In genomic region chr3:129435367-129435766, GRCh38 we compare ENCODE assay signal across 15 cellular contexts. TPM values are rescaled to one million over a fixed set of nuclear protein-coding genes. Genes with fewer than 3 reads are reported as not detected.
DNase-seq lines count a peak whose midpoint lies in the region; ATAC-seq, FAIRE-seq and TF ChIP-seq lines count a peak whose summit lies in the region.
"Had no signal": no experiment of that assay in that cellular context is flagged by ENCODE, and none has a peak within 500 bp of the region (broad histone marks: within the 10 kb centered on the region; RNA-seq: fewer than 3 reads in every experiment).

No MANE protein-coding gene starts in this region.

- POLR2A ChIA-PET in A549 (lab: Yijun Ruan, JAX), result no interaction called here

- ATAC-seq in A549, result no peak
- no peak for ATAC-seq in lower lobe of right lung

- H4K20me1 ChIP-seq in DOHH2 (ENCODE audit: control insufficient read depth, insufficient read depth, low read depth, low read length), result no peaks in the 10 kb centered on the region

- H3K79me2 ChIP-seq in DOHH2 (ENCODE audit: control insufficient read depth, low read length), result peaks cover 72% of the 10 kb centered on the region

- no peak for TF ChIP-seq POLR2A in A549 (IDR thresholded peaks at IDR 0.05; ENCODE audit: low read length)

- peak overlapping the region; percentile 23; the same call in 1 of the 3 replicates for H3K4me2 ChIP-seq in A549
- H3K4me2 ChIP-seq in DOHH2 (ENCODE audit: low read length), result peak overlapping the region; percentile 90

- H3K36me3 ChIP-seq in DOHH2 (ENCODE audit: control insufficient read depth, low read length) (peaks cover 84% of the 10 kb centered on the region), SK-N-MC (ENCODE audit: insufficient read depth, low read length) (peaks cover 76% of the 10 kb centered on the region), lower lobe of right lung (peaks cover 77% of the 10 kb centered on the region)

- H3K9me3 ChIP-seq in A549 (no peaks in the 10 kb centered on the region), DOHH2 (ENCODE audit: control insufficient read depth, insufficient read depth, low read length) (no peaks in the 10 kb centered on the region), SK-N-MC (ENCODE audit: low read depth, low read length) (no peaks in the 10 kb centered on the region), lower lobe of right lung (no peaks in the 10 kb centered on the region)
- H3K9me3 ChIP-seq: BE2C, HAP-1, SJCRH30 had no signal

- no peak for TF ChIP-seq EP300 in A549 (IDR thresholded peaks at IDR 0.05)

- H3K4me1 ChIP-seq in A549, result peaks cover 24% of the 10 kb centered on the region; the same call in 2 of the 3 replicates
- peaks cover 55% of the 10 kb centered on the region for H3K4me1 ChIP-seq in DOHH2 (ENCODE audit: control insufficient read depth, low read length)
- H3K4me1 ChIP-seq in lower lobe of right lung, result peaks cover 27% of the 10 kb centered on the region
- H3K4me1 ChIP-seq: BE2C, SJCRH30 had no signal

- H3K27ac ChIP-seq in A549 (no peak overlapping the region), DOHH2 (ENCODE audit: low read depth, low read length) (peak overlapping the region; percentile 89), SK-N-MC (peak overlapping the region; percentile 4; the same call in 1 of the 2 replicates), lower lobe of right lung (no peak overlapping the region)
- H3K27ac ChIP-seq: SJCRH30 had no signal

- no peak overlapping the region for H3K4me3 ChIP-seq in A549
- H3K4me3 ChIP-seq in DOHH2 (ENCODE audit: low read length), result peak overlapping the region; percentile 91
- H3K4me3 ChIP-seq in SK-N-MC, result peak overlapping the region; percentile 30; the same call in 1 of the 2 replicates
- H3K4me3 ChIP-seq in lower lobe of right lung, result peak overlapping the region; percentile 12
- H3K4me3 ChIP-seq: HAP-1, SJCRH30 had no signal

- intact Hi-C loops in lower lobe of right lung (cut with DNase I), result no loop called here

- DNase-seq in A549 (ENCODE audit: low read depth in 1 of 2, low spot score in 1 of 2) (no peak), SK-N-MC (ENCODE audit: low read depth, low spot score) (no peak), lower lobe of right lung (no peak), OCI-M2 (lab: John Stamatoyannopoulos, UW; ENCODE audit: unreplicated experiment) (no peak), GDM1 (lab: John Stamatoyannopoulos, UW) (no peak), GM20000 (ENCODE audit: low spot score) (no peak)
- no peak for DNase-seq in stimulated activated CD4-positive, alpha-beta T cell treated with anti-CD3 and anti-CD28 coated beads, Interleukin-2, amount 100 ng/mL, for 24 hours
- DNase-seq: BE2C; mesendoderm; NCI-H2029; SJCRH30; stimulated activated CD8-positive, alpha-beta memory T cell treated with anti-CD3 and anti-CD28 coated beads, Interleukin-4, amount 100 ng/mL, for 48 hours had no signal

- no peak for FAIRE-seq in A549 (lab: Jason Lieb, UNC)

- TF ChIP-seq CTCF in A549 (IDR thresholded peaks at IDR 0.05) (no peak), DOHH2 (IDR thresholded peaks at IDR 0.05; ENCODE audit: low read depth, low read length, poor library complexity, severe bottlenecking) (no peak), lower lobe of right lung (IDR thresholded peaks at IDR 0.05) (no peak), GM20000 (IDR thresholded peaks at IDR 0.05; ENCODE audit: extremely low read depth, missing control alignments) (no peak)

- no peaks in the 10 kb centered on the region for H3K9me2 ChIP-seq in DOHH2 (replicated peaks; ENCODE audit: control insufficient read depth, low read length)

- H3K27me3 ChIP-seq in DOHH2 (ENCODE audit: control insufficient read depth, low read length) (no peaks in the 10 kb centered on the region), lower lobe of right lung (ENCODE audit: low read depth) (no peaks in the 10 kb centered on the region)
- H3K27me3 ChIP-seq: BE2C, SJCRH30 had no signal

- H3K9ac ChIP-seq in SK-N-MC (ENCODE audit: insufficient read length), result peak overlapping the region; percentile 49

- 75% methylated on average over 1 of the region's 1 CpG for WGBS in A549 (ENCODE audit: missing lambda C conversion rate)

- CTCF ChIA-PET in A549 (lab: Yijun Ruan, JAX), result interaction anchor here (0.6 to 1.9 kb wide), 5 partner anchors 28 to 93 kb away, joined by 3 to 9 read pairs (median 4); no protein-coding TSS in a partner anchor

- peak; percentile 13 to 33; a peak in 2 of 5 replicates for TF ChIP-seq RAD21 in A549 (conservative IDR thresholded peaks at IDR 0.05 in 1 of 2, IDR thresholded peaks at IDR 0.05 in 1 of 2)

- H3F3A ChIP-seq in DOHH2 (ENCODE audit: control insufficient read depth, insufficient read depth), result peaks cover 31% of the 10 kb centered on the region

TF ChIP-seq in A549, 52 proteins besides CTCF, POLR2A, EP300 and RAD21:
- TF ChIP-seq E2F6 (IDR thresholded peaks at IDR 0.05; ENCODE audit: borderline replicate concordance, low read depth) (no peak), SMC3 (IDR thresholded peaks at IDR 0.05) (0 out of 3 replicates have a peak, but pooled peaks have one; percentile 12)

RNA-seq across cellular contexts. Expression of gene MBD4, which starts 4.4 kb away (rescaled TPM):
- polyA plus RNA-seq in A549 (2011; rRNA removed), result 38.2 and 49.7 TPM in 2 replicates
- 12.4 and 13.5 TPM in 2 replicates for polyA plus RNA-seq in A549 (2012; cell fraction: cytosol; rRNA removed)
- polyA plus RNA-seq in A549 (2012; cell fraction: nucleus; rRNA removed), result 12.8 and 17.9 TPM in 2 replicates
- polyA plus RNA-seq in A549 (2017; fragmentation: RNase III; extraction: RNeasy Plus Mini Kit Qiagen cat#74134 plus additional on column Dnase treatment), result 26.4 to 32.7 TPM (median 31.4 TPM) in 3 replicates
- 8.2 and 9.5 TPM in 2 replicates for polyA minus RNA-seq in A549 (2011; rRNA and poly(A)+ RNA removed)
- total RNA-seq in lower lobe of right lung, result 38.8 TPM

RNA-seq across cellular contexts. Expression of gene IFT122, which starts 4.7 kb away (rescaled TPM):
- 17.1 and 20.3 TPM in 2 replicates for polyA plus RNA-seq in A549 (2011; rRNA removed)
- 19.0 and 19.7 TPM in 2 replicates for polyA plus RNA-seq in A549 (2012; cell fraction: cytosol; rRNA removed)
- polyA plus RNA-seq in A549 (2012; cell fraction: nucleus; rRNA removed), result 78.1 and 111 TPM in 2 replicates
- polyA plus RNA-seq in A549 (2017; fragmentation: RNase III; extraction: RNeasy Plus Mini Kit Qiagen cat#74134 plus additional on column Dnase treatment), result 15.0 to 16.8 TPM (median 15.1 TPM) in 3 replicates
- polyA minus RNA-seq in A549 (2011; rRNA and poly(A)+ RNA removed), result 38.7 and 44.4 TPM in 2 replicates
- total RNA-seq in lower lobe of right lung, result 29.9 TPM

RNA-seq across cellular contexts. Expression of gene EFCAB12, which starts 6.9 kb away (rescaled TPM):
- polyA plus RNA-seq in A549 (2011; rRNA removed) (0.62 and 0.82 TPM in 2 replicates), A549 (2017; fragmentation: RNase III; extraction: RNeasy Plus Mini Kit Qiagen cat#74134 plus additional on column Dnase treatment) (0.81 to 1.4 TPM (median 1.1 TPM) in 3 replicates)
- polyA plus RNA-seq in A549 (2012; cell fraction: cytosol; rRNA removed), result 0.53 and 0.56 TPM in 2 replicates
- polyA plus RNA-seq in A549 (2012; cell fraction: nucleus; rRNA removed), result 2.4 and 2.8 TPM in 2 replicates
- 1.2 and 1.7 TPM in 2 replicates for polyA minus RNA-seq in A549 (2011; rRNA and poly(A)+ RNA removed)
- total RNA-seq in lower lobe of right lung, result 4.8 TPM
- total RNA-seq: fibroblast of villous mesenchyme, SJCRH30 had no signal

Comparison
In these comparisons a context has a peak if more than half of its experiments do, and no peak if none do; other contexts are left out.
1. H3K27ac ChIP-seq: peak in DOHH2 (single experiment) and SK-N-MC (single experiment); none in A549 (0 of 2) and lower lobe of right lung (single experiment).